2 cellular contexts compared by ENCODE assay signal in genomic region chr11:77779935-77780334, GRCh38.
TF ChIP-seq lines count a peak whose summit lies in the region.

No MANE protein-coding gene starts in this region.

TF ChIP-seq in HepG2, 621 proteins besides CTCF, POLR2A, EP300 and RAD21 (continued from another document and continues in another):
- TF ChIP-seq ZNF331 (CRISPR knock-in tag; IDR thresholded peaks at IDR 0.05) = peak; percentile 53; the same call in 1 of the 2 replicates
- 0 out of 2 replicates have a peak, but pooled peaks have one; percentile 50 for TF ChIP-seq ZNF792 (CRISPR knock-in tag; IDR thresholded peaks at IDR 0.05)
- peak; percentile 54; the same call in 1 of the 2 replicates for TF ChIP-seq FOXA3 (CRISPR knock-in tag; IDR thresholded peaks at IDR 0.05)
- peak; percentile 37; the same call in 1 of the 2 replicates for TF ChIP-seq KAT8 (CRISPR knock-in tag; IDR thresholded peaks at IDR 0.05)
- TF ChIP-seq ZBTB44 (CRISPR knock-in tag; IDR thresholded peaks at IDR 0.05) = peak; percentile 42; the same call in 1 of the 2 replicates
- TF ChIP-seq HDAC2 (CRISPR knock-in tag; IDR thresholded peaks at IDR 0.05) = peak; percentile 44; the same call in 1 of the 2 replicates
- TF ChIP-seq SIX4 (CRISPR knock-in tag; IDR thresholded peaks at IDR 0.05) = 0 out of 2 replicates have a peak, but pooled peaks have one; percentile 21
- TF ChIP-seq CAMTA2 (CRISPR knock-in tag; IDR thresholded peaks at IDR 0.05; ENCODE audit: borderline replicate concordance) = no peak
- TF ChIP-seq REST (IDR thresholded peaks at IDR 0.05; ENCODE audit: borderline replicate concordance in 1 of 2, low read depth in 1 of 2, low read length in 2 of 2) = peak; percentile 61 to 96
- TF ChIP-seq HOXA5 (CRISPR knock-in tag; IDR thresholded peaks at IDR 0.05) = no peak
- TF ChIP-seq ZBTB26 (CRISPR knock-in tag; IDR thresholded peaks at IDR 0.05; ENCODE audit: borderline replicate concordance) = no peak
- no peak for TF ChIP-seq SSRP1 (CRISPR knock-in tag; IDR thresholded peaks at IDR 0.05)
- peak; percentile 44; the same call in 1 of the 2 replicates for TF ChIP-seq RXRB (CRISPR knock-in tag; IDR thresholded peaks at IDR 0.05; ENCODE audit: borderline replicate concordance)
- 0 out of 2 replicates have a peak, but pooled peaks have one; percentile 25 for TF ChIP-seq ELF3 (CRISPR knock-in tag; IDR thresholded peaks at IDR 0.05)
- no peak for TF ChIP-seq FOXA1 (IDR thresholded peaks at IDR 0.05)
- peak; percentile 41; the same call in 1 of the 2 replicates for TF ChIP-seq FOXA1 (CRISPR knock-in tag; IDR thresholded peaks at IDR 0.05)
- TF ChIP-seq ZNF629 (CRISPR knock-in tag; conservative IDR thresholded peaks at IDR 0.05) = peak; percentile 91
- TF ChIP-seq ZBTB42 (CRISPR knock-in tag; IDR thresholded peaks at IDR 0.05) = no peak
- TF ChIP-seq HOMEZ (CRISPR knock-in tag; IDR thresholded peaks at IDR 0.05; ENCODE audit: low read depth) = 0 out of 2 replicates have a peak, but pooled peaks have one; percentile 45
- TF ChIP-seq THAP11 (CRISPR knock-in tag; IDR thresholded peaks at IDR 0.05) = 0 out of 2 replicates have a peak, but pooled peaks have one; percentile 20
- TF ChIP-seq ZSCAN9 (CRISPR knock-in tag; IDR thresholded peaks at IDR 0.05; ENCODE audit: borderline replicate concordance) = peak; percentile 83
- peak; percentile 57 for TF ChIP-seq SAP130 (CRISPR knock-in tag; IDR thresholded peaks at IDR 0.05; ENCODE audit: low read depth)
- TF ChIP-seq SOX5 (CRISPR knock-in tag; IDR thresholded peaks at IDR 0.05; ENCODE audit: borderline replicate concordance) = 0 out of 2 replicates have a peak, but pooled peaks have one; percentile 18
- no peak for TF ChIP-seq NKX3-1 (CRISPR knock-in tag; IDR thresholded peaks at IDR 0.05)
- TF ChIP-seq WIZ (CRISPR knock-in tag; IDR thresholded peaks at IDR 0.05) = peak; percentile 69; the same call in 1 of the 2 replicates

TF ChIP-seq in HEK293T, 16 proteins besides CTCF, POLR2A, EP300 and RAD21 (continued from another document):
- TF ChIP-seq FOXM1 (IDR thresholded peaks at IDR 0.05; ENCODE audit: borderline replicate concordance) (no peak), HDGF (IDR thresholded peaks at IDR 0.05; ENCODE audit: borderline replicate concordance) (no peak), BHLHE40 (IDR thresholded peaks at IDR 0.05; ENCODE audit: borderline replicate concordance) (no peak)
TF ChIP-seq in HEK293T: peak in this region for 0.
